ENCODE assay signal across 17 cellular contexts in the genomic region with DNA sequence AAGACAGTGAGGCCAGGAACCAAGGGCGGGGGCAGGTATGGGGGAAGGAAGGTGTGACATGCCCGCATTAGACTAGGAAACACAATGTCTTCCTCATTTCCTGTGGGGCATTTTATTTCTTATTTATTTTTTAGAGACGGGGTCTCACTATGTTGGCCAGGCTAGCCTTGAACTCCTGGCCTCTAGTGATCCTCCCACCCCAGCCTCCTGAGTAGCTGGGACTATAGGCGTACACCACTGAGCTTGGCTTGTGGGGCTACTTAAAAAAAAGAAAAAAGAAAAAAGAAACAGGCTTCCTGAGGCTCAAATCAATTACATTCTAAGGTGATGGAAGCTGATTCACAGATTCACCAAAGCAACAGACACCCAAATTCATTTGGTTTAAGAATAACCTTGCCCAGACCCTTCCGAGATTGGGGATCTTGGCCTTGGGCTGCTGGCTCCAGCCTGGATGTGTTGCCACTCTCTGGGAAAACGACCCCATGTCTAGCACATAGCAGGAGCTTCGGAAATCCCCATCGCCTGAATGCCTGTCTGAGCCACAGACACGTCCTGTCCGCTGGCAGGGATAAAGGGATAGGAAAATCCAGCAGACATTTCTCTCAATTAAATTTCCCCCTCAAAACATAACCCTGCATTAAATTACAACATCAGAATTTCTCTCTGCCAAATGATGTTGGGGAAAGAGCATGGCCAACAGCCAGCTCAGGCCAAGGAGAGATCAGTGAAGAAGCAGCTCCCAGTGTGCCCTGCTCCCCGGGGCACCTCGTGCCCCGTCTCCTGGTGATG. TPM values are rescaled to one million over a fixed set of nuclear protein-coding genes. Genes with fewer than 3 reads are reported as not detected.
"Had no signal": no experiment of that assay in that cellular context is flagged by ENCODE, and none has a peak within 500 bp of the region (broad histone marks: within the 10 kb centered on the region; RNA-seq: fewer than 3 reads in every experiment).

No MANE protein-coding gene starts in this region.

- H3K9me3 ChIP-seq: thoracic aorta, upper lobe of right lung had no signal

- FAIRE-seq: astrocyte had no signal

- H3K27ac Mint-ChIP-seq: activated naive CD4-positive, alpha-beta T cell treated with anti-CD3 and anti-CD28 coated beads for 36 hours; activated T-helper 2 cell treated with anti-CD3 and anti-CD28 coated beads, Interferon-gamma antibody, Interleukin-2, Interleukin-4, amounts not matched to agents 10 μg/mL and 5 μg/mL and 100 μg/mL, durations not matched to agents 14 hours and 24 hours and 36 hours; T-cell had no signal

- H3K4me3 ChIP-seq: lung, thoracic aorta, upper lobe of right lung had no signal

- H3K9me3 Mint-ChIP-seq: activated naive CD4-positive, alpha-beta T cell treated with anti-CD3 and anti-CD28 coated beads for 36 hours; activated T-helper 2 cell treated with anti-CD3 and anti-CD28 coated beads, Interferon-gamma antibody, Interleukin-2, Interleukin-4, amounts not matched to agents 10 μg/mL and 5 μg/mL and 100 μg/mL, durations not matched to agents 14 hours and 24 hours and 36 hours; neural crest cell; T-cell had no signal

- H3K36me3 ChIP-seq: thoracic aorta, upper lobe of right lung had no signal

- H3K4me3 Mint-ChIP-seq: activated naive CD4-positive, alpha-beta T cell treated with anti-CD3 and anti-CD28 coated beads for 36 hours; neural crest cell; T-cell had no signal

- ATAC-seq: sciatic nerve, T-cell, upper lobe of right lung had no signal

- H3K36me3 Mint-ChIP-seq: T-cell had no signal

- DNase-seq: activated CD4-positive, alpha-beta T cell treated with anti-CD3 and anti-CD28 coated beads, Interleukin-2, amount 50 U/mL, for 48 hours; activated CD4-positive, CD25-positive, alpha-beta regulatory T cell treated with anti-CD3 and anti-CD28 coated beads, Interleukin-2, amount 50 U/mL, for 72 hours; activated naive CD4-positive, alpha-beta T cell treated with anti-CD3 and anti-CD28 coated beads for 36 hours; erythroblast; stimulated activated CD4-positive, alpha-beta T cell treated with anti-CD3 and anti-CD28 coated beads, Interleukin-12 subunit alpha, Interleukin-12 subunit beta, amount 100 ng/mL, for 4 hours; stimulated activated CD4-positive, alpha-beta T cell treated with anti-CD3 and anti-CD28 coated beads, Interleukin-2, amount 100 ng/mL, for 24 hours; T-cell; T-helper 9 cell; upper lobe of right lung had no signal

- H3K27ac ChIP-seq: thoracic aorta, upper lobe of right lung had no signal

RNA-seq across cellular contexts. Expression of a gene that starts 13.0 kb away (rescaled TPM):
- total RNA-seq: activated naive CD4-positive, alpha-beta T cell treated with anti-CD3 and anti-CD28 coated beads for 36 hours; activated T-helper 2 cell treated with anti-CD3 and anti-CD28 coated beads, Interferon-gamma antibody, Interleukin-2, Interleukin-4, amounts not matched to agents 10 μg/mL and 5 μg/mL and 100 μg/mL, durations not matched to agents 14 hours and 24 hours and 36 hours; astrocyte; lung; neural crest cell; osteocyte; pulmonary artery endothelial cell; sciatic nerve; thoracic aorta; upper lobe of right lung had no signal

RNA-seq across cellular contexts. Expression of a gene that starts 31.4 kb away (rescaled TPM):
- total RNA-seq: activated naive CD4-positive, alpha-beta T cell treated with anti-CD3 and anti-CD28 coated beads for 36 hours; activated T-helper 2 cell treated with anti-CD3 and anti-CD28 coated beads, Interferon-gamma antibody, Interleukin-2, Interleukin-4, amounts not matched to agents 10 μg/mL and 5 μg/mL and 100 μg/mL, durations not matched to agents 14 hours and 24 hours and 36 hours; neural crest cell; pulmonary artery endothelial cell; T-cell had no signal
